Comparison of ENCODE assay signal across 26 cellular contexts in the genomic region with DNA sequence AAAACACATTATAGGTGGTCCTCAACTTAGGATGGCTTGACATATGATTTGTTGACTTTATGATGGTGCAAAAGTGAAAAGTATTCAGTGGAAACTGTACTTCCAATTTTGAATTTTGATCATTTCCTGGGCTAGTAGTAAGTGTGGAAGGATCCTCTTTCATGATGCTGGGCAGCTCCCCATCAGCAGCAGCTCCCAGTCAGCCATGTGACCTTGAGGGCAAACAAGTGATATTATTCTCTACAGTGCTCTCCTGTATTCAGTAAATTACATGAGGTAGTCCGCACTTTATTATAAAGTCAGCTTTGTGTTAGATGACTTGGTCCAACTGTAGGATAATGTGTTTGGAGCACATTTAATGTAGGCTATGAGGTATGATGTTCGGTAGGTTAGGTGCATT. TPM values are rescaled to one million over a fixed set of nuclear protein-coding genes. Genes with fewer than 3 reads are reported as not detected.
"Had no signal": no experiment of that assay in that cellular context is flagged by ENCODE, and none has a peak within 500 bp of the region (broad histone marks: within the 10 kb centered on the region; RNA-seq: fewer than 3 reads in every experiment).

No MANE protein-coding gene starts in this region.

- H3K27ac Mint-ChIP-seq: dendritic cell treated with granulocyte-macrophage colony-stimulating factor and Interleukin-4, amounts not matched to agents 40 ng/mL and 50 ng/mL, for 4 days; memory B cell; natural killer cell; progenitor cell of endocrine pancreas; stimulated activated naive B cell treated with anti-CD40 and anti-IgM and Interleukin-4, amounts not matched to agents 10 μg/mL and 1 μg/mL and 100 μg/mL, for 72 hours; stimulated activated naive CD8-positive, alpha-beta T cell treated with anti-CD3 and anti-CD28 coated beads, Interleukin-15, Interleukin-2, amounts not matched to agents 100 ng/mL and 50 ng/mL, for 24 hours had no signal

- H3K4me1 ChIP-seq: colonic mucosa, foreskin keratinocyte, gastroesophageal sphincter, lower lobe of right lung, sigmoid colon, spleen, thyroid gland, vagina had no signal

- H3K9me3 Mint-ChIP-seq: dendritic cell treated with granulocyte-macrophage colony-stimulating factor and Interleukin-4, amounts not matched to agents 40 ng/mL and 50 ng/mL, for 4 days; memory B cell; natural killer cell; stimulated activated naive B cell treated with anti-CD40 and anti-IgM and Interleukin-4, amounts not matched to agents 10 μg/mL and 1 μg/mL and 100 μg/mL, for 72 hours; stimulated activated naive CD8-positive, alpha-beta T cell treated with anti-CD3 and anti-CD28 coated beads, Interleukin-15, Interleukin-2, amounts not matched to agents 100 ng/mL and 50 ng/mL, for 24 hours had no signal

- H3K9me3 ChIP-seq: colonic mucosa, esophagus muscularis mucosa, gastroesophageal sphincter, heart right ventricle, left ventricle myocardium inferior, lower lobe of right lung, pancreas, sigmoid colon, spleen, thyroid gland, vagina had no signal

- H3K27me3 ChIP-seq: colonic mucosa, esophagus muscularis mucosa, foreskin keratinocyte, gastroesophageal sphincter, heart right ventricle, pancreas, sigmoid colon, spleen, thyroid gland, vagina had no signal

- H3K4me3 Mint-ChIP-seq: memory B cell; natural killer cell; stimulated activated naive B cell treated with anti-CD40 and anti-IgM and Interleukin-4, amounts not matched to agents 10 μg/mL and 1 μg/mL and 100 μg/mL, for 72 hours; stimulated activated naive CD8-positive, alpha-beta T cell treated with anti-CD3 and anti-CD28 coated beads, Interleukin-15, Interleukin-2, amounts not matched to agents 100 ng/mL and 50 ng/mL, for 24 hours had no signal

- H3K27me3 Mint-ChIP-seq: dendritic cell treated with granulocyte-macrophage colony-stimulating factor and Interleukin-4, amounts not matched to agents 40 ng/mL and 50 ng/mL, for 4 days; memory B cell; progenitor cell of endocrine pancreas; stimulated activated naive B cell treated with anti-CD40 and anti-IgM and Interleukin-4, amounts not matched to agents 10 μg/mL and 1 μg/mL and 100 μg/mL, for 72 hours; stimulated activated naive CD8-positive, alpha-beta T cell treated with anti-CD3 and anti-CD28 coated beads, Interleukin-15, Interleukin-2, amounts not matched to agents 100 ng/mL and 50 ng/mL, for 24 hours had no signal

- DNase-seq: colonic mucosa; effector memory CD4-positive, alpha-beta T cell; foreskin keratinocyte; glutamatergic neuron; heart right ventricle; left cardiac atrium; left ventricle myocardium inferior; lower lobe of right lung; natural killer cell; occipital lobe; pancreas; right cardiac atrium; sigmoid colon; spleen; stimulated activated CD4-positive, alpha-beta T cell treated with anti-CD3 and anti-CD28 coated beads, Interleukin-2, amount 100 ng/mL, for 48 hours; stimulated activated naive B cell treated with anti-CD40 and anti-IgM and Interleukin-4, amounts not matched to agents 10 μg/mL and 1 μg/mL and 100 μg/mL, for 72 hours; thyroid gland; trophoblast cell had no signal

- H3K36me3 Mint-ChIP-seq: natural killer cell; stimulated activated naive B cell treated with anti-CD40 and anti-IgM and Interleukin-4, amounts not matched to agents 10 μg/mL and 1 μg/mL and 100 μg/mL, for 72 hours had no signal

- ATAC-seq: foreskin keratinocyte; gastroesophageal sphincter; heart right ventricle; left cardiac atrium; lower lobe of right lung; natural killer cell; pancreas; right cardiac atrium; stimulated activated naive B cell treated with anti-CD40 and anti-IgM and Interleukin-4, amounts not matched to agents 10 μg/mL and 1 μg/mL and 100 μg/mL, for 72 hours had no signal

- H3K27ac ChIP-seq: colonic mucosa, esophagus muscularis mucosa, foreskin keratinocyte, gastroesophageal sphincter, heart right ventricle, left ventricle myocardium inferior, lower lobe of right lung, pancreas, sigmoid colon, spleen, thyroid gland, vagina had no signal

- H3K4me3 ChIP-seq: colonic mucosa, esophagus muscularis mucosa, gastroesophageal sphincter, heart right ventricle, left ventricle myocardium inferior, lower lobe of right lung, pancreas, sigmoid colon, spleen, thyroid gland, vagina had no signal

- H3K36me3 ChIP-seq: colonic mucosa, gastroesophageal sphincter, left ventricle myocardium inferior, pancreas, sigmoid colon, thyroid gland, vagina had no signal

- H3K4me1 Mint-ChIP-seq: memory B cell; stimulated activated naive B cell treated with anti-CD40 and anti-IgM and Interleukin-4, amounts not matched to agents 10 μg/mL and 1 μg/mL and 100 μg/mL, for 72 hours had no signal

RNA-seq across cellular contexts. Expression of a gene that starts 36.4 kb away (rescaled TPM):
- polyA plus RNA-seq: endothelial cell of umbilical vein had no signal
